Comparison of ENCODE assay signal across 8 cellular contexts in genomic region chr12:51814311-51815088, GRCh38. TPM values are rescaled to one million over a fixed set of nuclear protein-coding genes. Genes with fewer than 3 reads are reported as not detected.
DNase-seq lines count a peak whose midpoint lies in the region; ATAC-seq, FAIRE-seq and TF ChIP-seq lines count a peak whose summit lies in the region.

No MANE protein-coding gene starts in this region.

- H3K9me3 Mint-ChIP-seq in central memory CD8-positive, alpha-beta T cell = no peaks in the 10 kb centered on the region

- H3K4me3 Mint-ChIP-seq in central memory CD8-positive, alpha-beta T cell = peak overlapping the region; percentile 80

- peak; percentile 82 for ATAC-seq in central memory CD8-positive, alpha-beta T cell (replicated peaks; ENCODE audit: extremely low read depth, poor library complexity, severe bottlenecking)
- no peak for ATAC-seq in GM21360 (IDR thresholded peaks at IDR 0.05; ENCODE audit: unreplicated experiment)

- no peaks in the 10 kb centered on the region for H3K27me3 ChIP-seq in smooth muscle cell (ENCODE audit: low read depth)

- H3F3A ChIP-seq in smooth muscle cell (ENCODE audit: low read depth) = no peaks in the 10 kb centered on the region

- H3K4me2 ChIP-seq in smooth muscle cell = peak overlapping the region; percentile 93

- H3K27ac ChIP-seq in smooth muscle cell (ENCODE audit: low read depth) = no peak overlapping the region

- H3K36me3 Mint-ChIP-seq in central memory CD8-positive, alpha-beta T cell (ENCODE audit: insufficient read depth) = no peaks in the 10 kb centered on the region

- H2AFZ ChIP-seq in smooth muscle cell (ENCODE audit: low read depth) = peak overlapping the region; percentile 95

- H3K4me1 Mint-ChIP-seq in central memory CD8-positive, alpha-beta T cell = peaks cover 11% of the 10 kb centered on the region

- H3K36me3 ChIP-seq in smooth muscle cell (ENCODE audit: low read depth) = no peaks in the 10 kb centered on the region

- TF ChIP-seq CTCF in D721Med (IDR thresholded peaks at IDR 0.05; ENCODE audit: insufficient read depth, missing control alignments) (peak; percentile 55), smooth muscle cell (IDR thresholded peaks at IDR 0.05; ENCODE audit: borderline replicate concordance, insufficient read depth, poor library complexity, severe bottlenecking) (peak; percentile 63)

- WGBS in smooth muscle cell (ENCODE audit: low lambda C conversion rate) = 9% methylated on average over 54 of the region's 100 CpGs

- peak overlapping the region; percentile 89 for H3K27ac Mint-ChIP-seq in central memory CD8-positive, alpha-beta T cell (ENCODE audit: low read depth)

- H3K9me3 ChIP-seq in smooth muscle cell (replicated peaks; ENCODE audit: low read depth) = no peaks in the 10 kb centered on the region

- H3K27me3 Mint-ChIP-seq in central memory CD8-positive, alpha-beta T cell = no peaks in the 10 kb centered on the region

- peaks cover 8% of the 10 kb centered on the region for H3K4me1 ChIP-seq in smooth muscle cell (ENCODE audit: low read depth)

- H3K79me2 ChIP-seq in smooth muscle cell (ENCODE audit: low read depth) = no peaks in the 10 kb centered on the region

- H4K20me1 ChIP-seq in smooth muscle cell (ENCODE audit: low read depth) = no peaks in the 10 kb centered on the region

- H3K4me3 ChIP-seq in smooth muscle cell = peak overlapping the region; percentile 76

- DNase-seq in D721Med (ENCODE audit: insufficient read length, low spot score) (peak; percentile 76), M059J (ENCODE audit: low read depth) (peak; percentile 66), islet precursor cell (peak; percentile 94), smooth muscle cell (lab: John Stamatoyannopoulos, UW; ENCODE audit: unreplicated experiment) (peak; percentile 35), cerebellar nuclear complex (lab: John Stamatoyannopoulos, UW) (no peak)
- peak; percentile 79 for DNase-seq in activated CD4-positive, CD25-positive, alpha-beta regulatory T cell treated with anti-CD3 and anti-CD28 coated beads, Interleukin-2, amount 50 U/mL, for 72 hours
- peak; percentile 25 to 47 for DNase-seq in central memory CD8-positive, alpha-beta T cell (ENCODE audit: low spot score in 2 of 2)

- FAIRE-seq in D721Med (lab: Jason Lieb, UNC) = no peak

- peak overlapping the region; percentile 80 for H3K9ac ChIP-seq in smooth muscle cell (ENCODE audit: low read depth)

RNA-seq across cellular contexts. Expression of gene FIGNL2, which starts 34.0 kb away (rescaled TPM):
- 0.10 TPM in 1 of 2 replicates, not detected in the other for total RNA-seq in M059J (2014; rRNA removed; shearing (Covaris generic))
- total RNA-seq in smooth muscle cell = 2.3 and 2.7 TPM in 2 replicates
- 1.1 TPM in 2 replicates for polyA plus RNA-seq in smooth muscle cell

Comparison
In these comparisons a context has a peak if more than half of its experiments do, and no peak if none do; other contexts are left out.
1. DNase-seq: peak in D721Med (single experiment), M059J (single experiment), activated CD4-positive, CD25-positive, alpha-beta regulatory T cell treated with anti-CD3 and anti-CD28 coated beads, Interleukin-2, amount 50 U/mL, for 72 hours (single experiment), central memory CD8-positive, alpha-beta T cell (2 of 2), islet precursor cell (single experiment) and smooth muscle cell (single experiment); none in cerebellar nuclear complex (0 of 2).